In the genomic region with DNA sequence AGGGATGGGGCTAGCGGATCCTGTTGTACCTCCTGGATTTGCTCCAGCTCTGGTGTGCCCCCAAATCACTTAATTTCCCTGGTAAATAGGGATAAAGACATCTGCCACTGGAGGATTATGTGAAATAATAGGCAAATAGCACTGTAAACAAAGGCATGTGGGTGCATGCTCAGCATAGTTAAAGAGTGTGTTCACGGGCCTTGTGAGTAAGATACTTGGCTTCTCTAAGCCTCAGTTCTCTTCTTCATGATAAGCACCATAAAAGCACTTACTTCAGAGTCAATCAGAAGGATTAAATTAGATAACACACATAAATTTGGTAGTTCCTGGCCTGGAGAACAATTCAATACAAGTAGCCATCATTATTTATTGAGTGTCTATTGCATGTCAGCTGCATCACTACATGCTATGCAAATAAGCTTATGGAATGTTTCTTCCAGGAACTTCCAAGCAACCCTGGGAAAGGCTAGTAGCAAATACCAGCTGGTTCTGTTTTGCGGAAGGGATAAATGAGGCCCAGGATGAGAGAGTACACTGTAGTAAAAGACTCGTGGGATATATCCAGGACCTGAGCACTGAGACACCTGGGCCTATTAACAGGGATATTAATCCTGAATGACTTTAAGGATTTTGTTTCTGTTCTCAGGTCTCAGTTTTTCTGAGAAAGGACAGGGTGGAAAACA, we compare ENCODE assay signal across 14 cellular contexts. TPM values are rescaled to one million over a fixed set of nuclear protein-coding genes. Genes with fewer than 3 reads are reported as not detected.
DNase-seq lines count a peak whose midpoint lies in the region; ATAC-seq and TF ChIP-seq lines count a peak whose summit lies in the region.
"Had no signal": no experiment of that assay in that cellular context is flagged by ENCODE, and none has a peak within 500 bp of the region (broad histone marks: within the 10 kb centered on the region; RNA-seq: fewer than 3 reads in every experiment).

No MANE protein-coding gene starts in this region.

- H3K9ac ChIP-seq in MM.1S (ENCODE audit: low read length) = no peak overlapping the region
- H3K9ac ChIP-seq in colonic mucosa (ENCODE audit: low read depth in 2 of 2, low read length in 2 of 2) = no peak overlapping the region
- H3K9ac ChIP-seq in Karpas-422 (ENCODE audit: low read length) = no peak overlapping the region

- H3K4me3 ChIP-seq in MM.1S (ENCODE audit: low read length) (no peak overlapping the region), colonic mucosa (no peak overlapping the region), Karpas-422 (ENCODE audit: low read length) (no peak overlapping the region)
- H3K4me3 ChIP-seq: cardiac muscle cell, spleen had no signal

- peak overlapping the region; percentile 62; the same call in 1 of the 2 replicates for H3K27ac ChIP-seq in MM.1S (ENCODE audit: low read length)
- peak overlapping the region; percentile 8 for H3K27ac ChIP-seq in colonic mucosa
- H3K27ac ChIP-seq in Karpas-422 (ENCODE audit: low read length) = no peak overlapping the region
- H3K27ac ChIP-seq: cardiac muscle cell, spleen had no signal

- peak overlapping the region; percentile 20; the same call in 1 of the 2 replicates for H3K4me2 ChIP-seq in MM.1S (ENCODE audit: low read depth, low read length)
- H3K4me2 ChIP-seq in Karpas-422 (ENCODE audit: low read depth, low read length, poor library complexity, severe bottlenecking) = no peak overlapping the region

- intact Hi-C loops in colonic mucosa (cut with DNase I) (no loop called here), head of caudate nucleus (cut with DNase I) (no loop called here)

- TF ChIP-seq CTCF in MM.1S (IDR thresholded peaks at IDR 0.05; ENCODE audit: low read length) (no peak), colonic mucosa (IDR thresholded peaks at IDR 0.05) (no peak)

- no peaks in the 10 kb centered on the region for H3K9me2 ChIP-seq in MM.1S (replicated peaks; ENCODE audit: insufficient read depth, low read length)
- H3K9me2 ChIP-seq in Karpas-422 (replicated peaks; ENCODE audit: insufficient read depth, low read length) = no peaks in the 10 kb centered on the region

- H3K4me1 ChIP-seq in MM.1S (ENCODE audit: low read length) (peaks cover 36% of the 10 kb centered on the region), colonic mucosa (no peaks in the 10 kb centered on the region), Karpas-422 (ENCODE audit: low read length) (no peaks in the 10 kb centered on the region)

- H4K20me1 ChIP-seq in MM.1S (ENCODE audit: insufficient read depth, low read length) (no peaks in the 10 kb centered on the region), Karpas-422 (ENCODE audit: insufficient read depth, low read depth, low read length) (no peaks in the 10 kb centered on the region)

- H3K9me3 ChIP-seq in MM.1S (replicated peaks; ENCODE audit: insufficient read depth, low read length) (no peaks in the 10 kb centered on the region), colonic mucosa (no peaks in the 10 kb centered on the region), Karpas-422 (ENCODE audit: low read length) (no peaks in the 10 kb centered on the region)
- H3K9me3 ChIP-seq: spleen had no signal

- H3K27me3 ChIP-seq in MM.1S (replicated peaks; ENCODE audit: insufficient read depth, low read length) = no peaks in the 10 kb centered on the region
- no peaks in the 10 kb centered on the region for H3K27me3 ChIP-seq in colonic mucosa
- H3K27me3 ChIP-seq in Karpas-422 (ENCODE audit: low read length) = no peaks in the 10 kb centered on the region
- H3K27me3 ChIP-seq: cardiac muscle cell had no signal

- H3F3A ChIP-seq in MM.1S (ENCODE audit: insufficient read depth, low read length) = peaks cover 14% of the 10 kb centered on the region

- H3K36me3 ChIP-seq in MM.1S (replicated peaks; ENCODE audit: insufficient read depth, low read length) = no peaks in the 10 kb centered on the region
- H3K36me3 ChIP-seq in colonic mucosa = no peaks in the 10 kb centered on the region
- no peaks in the 10 kb centered on the region for H3K36me3 ChIP-seq in Karpas-422 (ENCODE audit: insufficient read depth, low read length)
- H3K36me3 ChIP-seq: cardiac muscle cell, spleen had no signal

- H3K79me2 ChIP-seq in MM.1S (ENCODE audit: low read length) (no peaks in the 10 kb centered on the region), Karpas-422 (ENCODE audit: low read length) (no peaks in the 10 kb centered on the region)

- DNase-seq in AG08395 (ENCODE audit: low spot score) = peak; percentile 76
- DNase-seq in MM.1S = no peak
- no peak for DNase-seq in colonic mucosa
- DNase-seq in kidney tubule cell (ENCODE audit: low spot score) = peak; percentile 63
- DNase-seq in head of caudate nucleus = no peak
- DNase-seq in Karpas-422 = no peak
- DNase-seq: activated effector memory CD4-positive, alpha-beta T cell treated with anti-CD3 and anti-CD28 coated beads, Interleukin-2, amount 50 U/mL, for 16 hours; NCI-H1417; spleen had no signal

- no peak for ATAC-seq in GM18517 (IDR thresholded peaks at IDR 0.05; ENCODE audit: unreplicated experiment)
- ATAC-seq in GM19395 (IDR thresholded peaks at IDR 0.05; ENCODE audit: unreplicated experiment) = no peak

- H2AFZ ChIP-seq in MM.1S (ENCODE audit: low read length) (no peak overlapping the region), Karpas-422 (ENCODE audit: low read length) (no peak overlapping the region)

RNA-seq across cellular contexts. Expression of gene CCL11, which starts 14.5 kb away (rescaled TPM):
- total RNA-seq in colonic mucosa = 10 to 100 TPM in 1 of 2 donors, under 1 TPM in 1; 0.25 to 10.9 TPM
- total RNA-seq in Karpas-422 (2014; rRNA removed; shearing (Covaris generic); ENCODE audit: low replicate concordance) = not detected in 2 replicates
- total RNA-seq: B cell; cardiac muscle cell; T-helper 1 cell treated with Interleukin-12 subunit alpha and Interleukin-12 subunit beta and Interleukin-4 antibody, amounts not matched to agents 30 ng/mL and 1 ng/mL, for 36 hours had no signal

RNA-seq across cellular contexts. Expression of gene CCL8, which starts 19.2 kb away (rescaled TPM):
- total RNA-seq in colonic mucosa = 1 to 10 TPM in 1 of 2 donors, under 1 TPM in 1; 0.94 to 5.9 TPM
- not detected in 2 replicates for total RNA-seq in Karpas-422 (2014; rRNA removed; shearing (Covaris generic); ENCODE audit: low replicate concordance)
- total RNA-seq: B cell; cardiac muscle cell; T-helper 1 cell treated with Interleukin-12 subunit alpha and Interleukin-12 subunit beta and Interleukin-4 antibody, amounts not matched to agents 30 ng/mL and 1 ng/mL, for 36 hours had no signal

RNA-seq across cellular contexts. Expression of gene CCL7, which starts 30.0 kb away (rescaled TPM):
- under 1 TPM in 1 of 2 donors, not detected in 1; 0.72 TPM for total RNA-seq in colonic mucosa
- not detected in 2 replicates for total RNA-seq in Karpas-422 (2014; rRNA removed; shearing (Covaris generic); ENCODE audit: low replicate concordance)
- total RNA-seq: B cell; cardiac muscle cell; spleen; T-helper 1 cell treated with Interleukin-12 subunit alpha and Interleukin-12 subunit beta and Interleukin-4 antibody, amounts not matched to agents 30 ng/mL and 1 ng/mL, for 36 hours had no signal

RNA-seq across cellular contexts. Expression of gene CCL2, which starts 45.0 kb away (rescaled TPM):
- total RNA-seq in colonic mucosa = 10 to 100 TPM in 1 of 2 donors, 1 to 10 TPM in 1; 4.2 to 96.2 TPM
- total RNA-seq in Karpas-422 (2014; rRNA removed; shearing (Covaris generic); ENCODE audit: low replicate concordance) = not detected in 2 replicates

RNA-seq across cellular contexts. Expression of gene CCL13, which starts 56.2 kb away (rescaled TPM):
- total RNA-seq in colonic mucosa = 1 to 10 TPM in 1 of 2 donors, under 1 TPM in 1; 0.82 to 4.9 TPM
- not detected in 2 replicates for total RNA-seq in Karpas-422 (2014; rRNA removed; shearing (Covaris generic); ENCODE audit: low replicate concordance)
- total RNA-seq: B cell; cardiac muscle cell; spleen; T-helper 1 cell treated with Interleukin-12 subunit alpha and Interleukin-12 subunit beta and Interleukin-4 antibody, amounts not matched to agents 30 ng/mL and 1 ng/mL, for 36 hours had no signal

Comparison
In these comparisons a context has a peak if more than half of its experiments do, and no peak if none do; other contexts are left out.
1. DNase-seq: peak in AG08395 (single experiment) and kidney tubule cell (single experiment); none in MM.1S (single experiment), colonic mucosa (single experiment), head of caudate nucleus (0 of 42) and Karpas-422 (single experiment).